ENCODE assay signal across 15 cellular contexts in genomic region chr4:168557658-168558057, GRCh38.
A peak's percentile ranks its signal among the peaks of the same experiment; 100 is the strongest.
DNase-seq lines count a peak whose midpoint lies in the region; ATAC-seq and TF ChIP-seq lines count a peak whose summit lies in the region.
"Had no signal": no experiment of that assay in that cellular context is flagged by ENCODE, and none has a peak within 500 bp of the region (broad histone marks: within the 10 kb centered on the region; RNA-seq: fewer than 3 reads in every experiment).

No MANE protein-coding gene starts in this region.

- H3K9me3 Mint-ChIP-seq in H9, result no peaks in the 10 kb centered on the region
- no peaks in the 10 kb centered on the region for H3K9me3 Mint-ChIP-seq in neural progenitor cell
- H3K9me3 Mint-ChIP-seq: CD8-positive, alpha-beta T cell had no signal

- H3K27me3 Mint-ChIP-seq in H9 (ENCODE audit: low read depth), result peaks cover 3% of the 10 kb centered on the region
- H3K27me3 Mint-ChIP-seq in neural progenitor cell (ENCODE audit: insufficient read depth, low read depth), result no peaks in the 10 kb centered on the region

- intact Hi-C loops in A673 (cut with micrococcal nuclease; ENCODE audit: unreplicated experiment), result loop anchor here (10.0 kb wide), 1 partner anchor 373 kb away; no protein-coding TSS in a partner anchor

- H3K9ac ChIP-seq in H9 (ENCODE audit: extremely low read depth, insufficient read length, low read length), result no peak overlapping the region
- H3K9ac ChIP-seq in neural progenitor cell, result no peak overlapping the region

- no peaks in the 10 kb centered on the region for H3K36me3 Mint-ChIP-seq in H9 (ENCODE audit: insufficient read depth in 1 of 3, low read depth in 3 of 3)
- no peaks in the 10 kb centered on the region for H3K36me3 Mint-ChIP-seq in neural progenitor cell
- H3K36me3 Mint-ChIP-seq: CD8-positive, alpha-beta T cell had no signal

- DNase-seq in A673 (ENCODE audit: low spot score), result peak; percentile 17
- no peak for DNase-seq in H9
- no peak for DNase-seq in SJSA1 (ENCODE audit: low read depth in 1 of 2, low spot score in 2 of 2)
- no peak for DNase-seq in neural progenitor cell (ENCODE audit: low spot score)
- DNase-seq in GM03348 (ENCODE audit: low spot score), result no peak
- DNase-seq in foreskin melanocyte, result no peak
- no peak for DNase-seq in erythroblast (lab: John Stamatoyannopoulos, UW)
- DNase-seq: CD8-positive, alpha-beta T cell; DND-41; NCI-H1436 treated with DMSO at 0.1 percent for 48 hours; NCI-H2081; NCI-H526; Right ventricle myocardium superior had no signal

- peaks cover 12 to 16% of the 10 kb centered on the region in 2 experiments for H3K4me1 Mint-ChIP-seq in H9
- peaks cover 21% of the 10 kb centered on the region for H3K4me1 Mint-ChIP-seq in neural progenitor cell

- no peaks in the 10 kb centered on the region for H3K79me1 ChIP-seq in H9 (ENCODE audit: insufficient read depth, low read depth, low read length, poor library complexity, severe bottlenecking)

- no peaks in the 10 kb centered on the region for H3F3A ChIP-seq in neural progenitor cell (ENCODE audit: low read depth)

- H3K4me3 ChIP-seq in A673 (ENCODE audit: low read depth, low read length, poor library complexity, severe bottlenecking) (no peak overlapping the region), SJSA1 (no peak overlapping the region), neural progenitor cell (no peak overlapping the region)
- H3K4me3 ChIP-seq: K562 had no signal

- peak overlapping the region; percentile 91 for H4K91ac ChIP-seq in H9 (ENCODE audit: insufficient read length, low read depth, low read length)

- BruUV-seq in A673 (replicated peaks; lab: Mats Ljungman, UMichigan), result no TSS peak

- CTCF ChIA-PET in A673 (lab: Charles Lee), result no interaction called here

- H2BK12ac ChIP-seq in H9 (ENCODE audit: insufficient read length, low read depth, low read length), result no peak overlapping the region

- H3K27ac ChIP-seq in A673 (ENCODE audit: low read depth, low read length, poor library complexity, severe bottlenecking) (no peak overlapping the region), H9 (ENCODE audit: insufficient read length, low read depth, low read length) (no peak overlapping the region), SJSA1 (peak overlapping the region; percentile 64; the same call in 1 of the 2 replicates), neural progenitor cell (no peak overlapping the region)

- H2AK5ac ChIP-seq in H9 (ENCODE audit: insufficient read length, low read length), result peak overlapping the region; percentile 13

- peak overlapping the region; percentile 5; the same call in 1 of the 2 replicates for H3K4ac ChIP-seq in H9 (ENCODE audit: low read depth, low read length)

- H2BK15ac ChIP-seq in H9 (ENCODE audit: low read depth, low read length), result no peak overlapping the region

- H3K27ac Mint-ChIP-seq in H9, result 0 out of 7 replicates have a peak overlapping the region, but pooled peaks of 1 of the 3 experiments have one; percentile 93
- H3K27ac Mint-ChIP-seq in neural progenitor cell, result no peak overlapping the region
- H3K27ac Mint-ChIP-seq: CD8-positive, alpha-beta T cell had no signal

- no peak for ATAC-seq in GM18520 (IDR thresholded peaks at IDR 0.05; ENCODE audit: unreplicated experiment)
- ATAC-seq: CD8-positive, alpha-beta T cell; K562 had no signal

- H3K4me1 ChIP-seq in A673 (ENCODE audit: insufficient read depth, low read length, poor library complexity, severe bottlenecking), result peaks cover 55% of the 10 kb centered on the region
- H3K4me1 ChIP-seq in H9 (ENCODE audit: insufficient read depth, low read length), result peaks cover 7% of the 10 kb centered on the region; the same call in 1 of the 2 replicates
- H3K4me1 ChIP-seq in SJSA1 (replicated peaks), result peaks cover 50% of the 10 kb centered on the region
- H3K4me1 ChIP-seq in neural progenitor cell, result no peaks in the 10 kb centered on the region

- no peak overlapping the region for H2BK120ac ChIP-seq in H9 (ENCODE audit: low read depth, low read length, poor library complexity, severe bottlenecking)

- peak overlapping the region; percentile 11 for H3K14ac ChIP-seq in H9 (ENCODE audit: insufficient read depth, low read length)

- no peak overlapping the region for H3K4me2 ChIP-seq in H9 (ENCODE audit: insufficient read depth, insufficient read length, low read length)
- no peak overlapping the region for H3K4me2 ChIP-seq in neural progenitor cell

- no peak overlapping the region for H3T11ph ChIP-seq in H9 (ENCODE audit: low read length)

- H3K4me3 Mint-ChIP-seq in H9 (no peak overlapping the region), neural progenitor cell (no peak overlapping the region)
- H3K4me3 Mint-ChIP-seq: CD8-positive, alpha-beta T cell had no signal

- H3K36me3 ChIP-seq in A673 (ENCODE audit: insufficient read depth, low read length, poor library complexity, severe bottlenecking) (no peaks in the 10 kb centered on the region), SJSA1 (no peaks in the 10 kb centered on the region), neural progenitor cell (no peaks in the 10 kb centered on the region)

- H4K5ac ChIP-seq in H9 (ENCODE audit: insufficient read length, low read depth, low read length), result no peak overlapping the region

- H3K27me3 ChIP-seq in A673 (replicated peaks; ENCODE audit: insufficient read depth, low read depth, low read length, poor library complexity), result no peaks in the 10 kb centered on the region
- H3K27me3 ChIP-seq in H9 (ENCODE audit: insufficient read depth, low read length), result no peaks in the 10 kb centered on the region
- no peaks in the 10 kb centered on the region for H3K27me3 ChIP-seq in SJSA1 (replicated peaks)
- no peaks in the 10 kb centered on the region for H3K27me3 ChIP-seq in neural progenitor cell

- no peak overlapping the region for H2BK5ac ChIP-seq in H9 (ENCODE audit: insufficient read length, low read length)

- peak overlapping the region; percentile 24 for H4K8ac ChIP-seq in H9 (replicated peaks; ENCODE audit: insufficient read length, low read depth, low read length)

- POLR2A ChIA-PET in A673 (lab: Charles Lee; ENCODE audit: low non-redundant PET), result no interaction called here

- H3K9me3 ChIP-seq in A673 (ENCODE audit: low read depth, low read length, poor library complexity, severe bottlenecking) (no peaks in the 10 kb centered on the region), H9 (ENCODE audit: control insufficient read depth, low read depth, low read length) (no peaks in the 10 kb centered on the region), SJSA1 (replicated peaks) (no peaks in the 10 kb centered on the region), neural progenitor cell (ENCODE audit: low read depth) (no peaks in the 10 kb centered on the region)

- no peaks in the 10 kb centered on the region for H4K20me1 ChIP-seq in H9 (ENCODE audit: control insufficient read depth, insufficient read depth, insufficient read length)
- H4K20me1 ChIP-seq in neural progenitor cell (ENCODE audit: low read depth), result no peaks in the 10 kb centered on the region

- H3K23me2 ChIP-seq in H9 (ENCODE audit: insufficient read length, low read depth, low read length, poor library complexity, severe bottlenecking), result no peaks in the 10 kb centered on the region

- whole genome bisulfite sequencing in H9 (ENCODE audit: extremely low coverage, insufficient read length, low lambda C conversion rate), result no CpG with 5 or more reads among the region's 3 CpGs

- H3K79me2 ChIP-seq in H9 (ENCODE audit: insufficient read depth, low read length), result no peaks in the 10 kb centered on the region
- no peaks in the 10 kb centered on the region for H3K79me2 ChIP-seq in neural progenitor cell (ENCODE audit: low read depth)

- no peak overlapping the region for H3K23ac ChIP-seq in H9 (ENCODE audit: insufficient read length, low read depth, low read length)

- TF ChIP-seq CTCF in A673 (conservative IDR thresholded peaks at IDR 0.05; ENCODE audit: low read depth, low read length), result no peak
- TF ChIP-seq CTCF in H9 (conservative IDR thresholded peaks at IDR 0.05), result no peak
- no peak for TF ChIP-seq CTCF in neural progenitor cell (IDR thresholded peaks at IDR 0.05)

- H2AFZ ChIP-seq in H9 (ENCODE audit: low read length) (no peak overlapping the region), neural progenitor cell (replicated peaks) (peak overlapping the region; percentile 61)

- H3K18ac ChIP-seq in H9 (ENCODE audit: insufficient read length, low read depth, low read length), result peak overlapping the region; percentile 40

- no peak for TF ChIP-seq POLR2A in erythroblast (IDR thresholded peaks at IDR 0.05; ENCODE audit: low read length)

- H3K56ac ChIP-seq in H9 (ENCODE audit: insufficient read length, low read depth, low read length), result no peak overlapping the region

- H2BK20ac ChIP-seq in H9 (ENCODE audit: low read depth, low read length, poor library complexity, severe bottlenecking), result no peak overlapping the region
